Comparison of ENCODE assay signal across 8 cellular contexts in the genomic region with DNA sequence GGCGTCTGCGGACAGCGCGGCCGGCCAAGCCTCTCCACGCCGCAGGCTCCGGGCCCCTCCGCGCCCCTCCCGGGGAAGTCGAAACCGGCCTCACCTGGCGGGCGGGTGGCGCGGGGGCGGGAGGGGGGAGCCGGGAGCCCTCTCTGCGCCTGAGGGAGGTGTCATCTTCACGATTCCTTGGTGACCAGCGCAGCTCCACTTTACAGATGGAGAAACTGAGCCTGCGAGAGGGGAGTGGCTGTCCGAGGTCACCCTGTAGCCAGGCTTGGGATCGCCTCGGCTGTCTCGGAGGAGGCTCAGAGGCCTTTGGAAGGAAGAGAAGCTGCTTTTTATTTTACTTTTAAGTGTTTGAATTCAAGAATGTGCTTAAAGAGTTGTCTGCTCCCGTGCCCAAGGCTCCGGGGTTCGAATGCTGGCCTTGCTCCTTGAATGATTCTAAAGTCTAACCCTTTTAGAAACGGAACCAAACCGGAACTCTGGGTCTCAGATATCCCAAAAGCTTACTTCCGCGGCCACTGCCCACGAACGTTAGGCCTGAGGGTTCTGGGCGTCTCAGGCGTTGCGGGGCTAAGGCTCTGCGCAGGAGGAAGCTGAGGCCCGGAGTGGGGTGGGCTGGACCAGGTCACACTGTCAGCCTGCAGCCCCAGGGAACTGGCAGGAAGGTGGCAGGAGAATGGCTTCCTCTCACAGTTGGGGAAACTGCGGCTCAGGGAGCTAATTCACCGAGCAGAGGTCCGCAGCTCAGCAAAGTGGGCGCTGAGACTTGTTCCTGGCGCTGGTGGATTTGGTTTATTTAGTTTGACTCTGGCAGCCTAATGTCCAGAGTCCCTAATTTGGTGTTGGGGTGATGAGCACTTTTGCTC. TPM values are rescaled to one million over a fixed set of nuclear protein-coding genes. Genes with fewer than 3 reads are reported as not detected.
A peak's percentile ranks its signal among the peaks of the same experiment; 100 is the strongest.
DNase-seq lines count a peak whose midpoint lies in the region; ATAC-seq and TF ChIP-seq lines count a peak whose summit lies in the region.

No MANE protein-coding gene starts in this region.

- intact Hi-C loops in A673 (cut with micrococcal nuclease; ENCODE audit: unreplicated experiment), result no loop called here
- intact Hi-C loops in Panc1 (cut with micrococcal nuclease; ENCODE audit: unreplicated experiment), result no loop called here
- intact Hi-C loops in dendritic cell treated with granulocyte-macrophage colony-stimulating factor and Interleukin-4, amounts not matched to agents 40 ng/mL and 50 ng/mL, for 4 days (cut with micrococcal nuclease), result loop anchor here (5.0 kb wide), 1 partner anchor 38 kb away; a partner anchor contains a TSS

- peak overlapping the region; percentile 65 for H3K27ac Mint-ChIP-seq in dendritic cell treated with granulocyte-macrophage colony-stimulating factor and Interleukin-4, amounts not matched to agents 40 ng/mL and 50 ng/mL, for 4 days
- H3K27ac Mint-ChIP-seq in neural progenitor cell, result no peak overlapping the region

- TF ChIP-seq CTCF in A673 (conservative IDR thresholded peaks at IDR 0.05; ENCODE audit: low read depth, low read length) (no peak), Panc1 (IDR thresholded peaks at IDR 0.05) (no peak), neural progenitor cell (IDR thresholded peaks at IDR 0.05) (no peak)

- H3K36me3 ChIP-seq in A673 (ENCODE audit: insufficient read depth, low read length, poor library complexity, severe bottlenecking) (no peaks in the 10 kb centered on the region), Panc1 (ENCODE audit: control insufficient read depth, insufficient read depth, low read length) (no peaks in the 10 kb centered on the region), neural progenitor cell (no peaks in the 10 kb centered on the region)

- H3K9me3 Mint-ChIP-seq in dendritic cell treated with granulocyte-macrophage colony-stimulating factor and Interleukin-4, amounts not matched to agents 40 ng/mL and 50 ng/mL, for 4 days, result no peaks in the 10 kb centered on the region
- no peaks in the 10 kb centered on the region for H3K9me3 Mint-ChIP-seq in neural progenitor cell

- CTCF ChIA-PET in A673 (lab: Charles Lee) (no interaction called here), Panc1 (lab: Charles Lee) (no interaction called here)

- ATAC-seq in GM21423 (IDR thresholded peaks at IDR 0.05; ENCODE audit: unreplicated experiment) (peak; percentile 9), Panc1 (no peak; the same call in 1 of the 2 replicates)

- peaks cover 8% of the 10 kb centered on the region for H3F3A ChIP-seq in neural progenitor cell (ENCODE audit: low read depth)

- H3K9me3 ChIP-seq in A673 (ENCODE audit: low read depth, low read length, poor library complexity, severe bottlenecking) (no peaks in the 10 kb centered on the region), Panc1 (ENCODE audit: control insufficient read depth, insufficient read depth, low read depth, low read length) (no peaks in the 10 kb centered on the region), neural progenitor cell (ENCODE audit: low read depth) (no peaks in the 10 kb centered on the region)

- H3K4me1 ChIP-seq in A673 (ENCODE audit: insufficient read depth, low read length, poor library complexity, severe bottlenecking), result no peaks in the 10 kb centered on the region
- H3K4me1 ChIP-seq in Panc1 (ENCODE audit: control insufficient read depth, insufficient read depth, low read length), result peaks cover 19% of the 10 kb centered on the region
- H3K4me1 ChIP-seq in neural progenitor cell, result peaks cover 14% of the 10 kb centered on the region

- no peak for DNase-seq in A673 (ENCODE audit: low spot score)
- DNase-seq in Panc1 (ENCODE audit: low read depth, low spot score), result no peak
- DNase-seq in neural progenitor cell (ENCODE audit: low spot score), result no peak
- no peak for DNase-seq in nucleus accumbens (lab: John Stamatoyannopoulos, UW)
- DNase-seq in NCI-H2107 (lab: John Stamatoyannopoulos, UW), result no peak
- no peak for DNase-seq in NCI-H82 treated with DMSO at 0.1 percent for 48 hours (lab: John Stamatoyannopoulos, UW; ENCODE audit: unreplicated experiment)

- no peaks in the 10 kb centered on the region for H3K79me2 ChIP-seq in neural progenitor cell (ENCODE audit: low read depth)

- BruUV-seq in A673 (replicated peaks; lab: Mats Ljungman, UMichigan), result no TSS peak
- no TSS peak for BruUV-seq in Panc1 (replicated peaks; lab: Mats Ljungman, UMichigan)

- no peaks in the 10 kb centered on the region for H3K27me3 ChIP-seq in A673 (replicated peaks; ENCODE audit: insufficient read depth, low read depth, low read length, poor library complexity)
- no peaks in the 10 kb centered on the region for H3K27me3 ChIP-seq in Panc1 (ENCODE audit: control insufficient read depth, insufficient read depth, low read length)
- peaks cover 26% of the 10 kb centered on the region for H3K27me3 ChIP-seq in neural progenitor cell

- no peaks in the 10 kb centered on the region for H3K36me3 Mint-ChIP-seq in dendritic cell treated with granulocyte-macrophage colony-stimulating factor and Interleukin-4, amounts not matched to agents 40 ng/mL and 50 ng/mL, for 4 days (ENCODE audit: low read depth)
- H3K36me3 Mint-ChIP-seq in neural progenitor cell, result no peaks in the 10 kb centered on the region

- peak overlapping the region; percentile 90 for H3K4me2 ChIP-seq in neural progenitor cell

- no peak overlapping the region for H3K9ac ChIP-seq in neural progenitor cell

- peaks cover 8% of the 10 kb centered on the region for H4K20me1 ChIP-seq in neural progenitor cell (ENCODE audit: low read depth)

- H3K4me3 Mint-ChIP-seq in dendritic cell treated with granulocyte-macrophage colony-stimulating factor and Interleukin-4, amounts not matched to agents 40 ng/mL and 50 ng/mL, for 4 days, result peak overlapping the region; percentile 66
- H3K4me3 Mint-ChIP-seq in neural progenitor cell, result peak overlapping the region; percentile 64

- H3K27ac ChIP-seq in A673 (ENCODE audit: low read depth, low read length, poor library complexity, severe bottlenecking), result no peak overlapping the region
- H3K27ac ChIP-seq in Panc1 (ENCODE audit: low read length), result 0 out of 2 replicates have a peak overlapping the region, but pooled peaks have one; percentile 2
- H3K27ac ChIP-seq in neural progenitor cell, result no peak overlapping the region

- peaks cover 63% of the 10 kb centered on the region for H3K4me1 Mint-ChIP-seq in dendritic cell treated with granulocyte-macrophage colony-stimulating factor and Interleukin-4, amounts not matched to agents 40 ng/mL and 50 ng/mL, for 4 days (ENCODE audit: low read depth)
- peaks cover 21% of the 10 kb centered on the region for H3K4me1 Mint-ChIP-seq in neural progenitor cell

- POLR2A ChIA-PET in A673 (lab: Charles Lee; ENCODE audit: low non-redundant PET) (no interaction called here), Panc1 (lab: Charles Lee) (no interaction called here)

- H3K27me3 Mint-ChIP-seq in dendritic cell treated with granulocyte-macrophage colony-stimulating factor and Interleukin-4, amounts not matched to agents 40 ng/mL and 50 ng/mL, for 4 days, result peaks cover 20% of the 10 kb centered on the region
- H3K27me3 Mint-ChIP-seq in neural progenitor cell (ENCODE audit: insufficient read depth, low read depth), result peaks cover 14% of the 10 kb centered on the region

- in situ Hi-C loops in Panc1 (cut with HindIII; ENCODE audit: low pct_unique_long_range_greater_than_20kb, low sequenced_read_pairs), result no loop called here

- H3K4me3 ChIP-seq in A673 (ENCODE audit: low read depth, low read length, poor library complexity, severe bottlenecking) (peak overlapping the region; percentile 5), Panc1 (ENCODE audit: low read depth in 2 of 2, low read length in 2 of 2) (peak overlapping the region; percentile 35 to 41), neural progenitor cell (peak overlapping the region; percentile 57)

- H2AFZ ChIP-seq in neural progenitor cell (replicated peaks), result peak overlapping the region; percentile 65

RNA-seq across cellular contexts. Expression of a gene that starts 0.8 kb away (rescaled TPM):
- not detected in 2 replicates for total RNA-seq in A673 (2021)
- 5.0 TPM for total RNA-seq in Panc1 (2021; ENCODE audit: unreplicated experiment)
- 12.7 TPM for polyA plus RNA-seq in Panc1 (2012; ENCODE audit: insufficient read length)
- total RNA-seq in neural progenitor cell (ENCODE audit: low replicate concordance), result 1.8 TPM in 1 of 2 replicates, not detected in the other

RNA-seq across cellular contexts. Expression of a gene that starts 36.7 kb away (rescaled TPM):
- total RNA-seq in A673 (2021) (12.2 and 16.2 TPM in 2 replicates), Panc1 (2021; ENCODE audit: unreplicated experiment) (63.4 TPM), neural progenitor cell (ENCODE audit: low replicate concordance) (12.3 and 33.4 TPM in 2 replicates)
- polyA plus RNA-seq in Panc1 (2012; ENCODE audit: insufficient read length), result 72.2 TPM

Comparison
In these comparisons a context has a peak if more than half of its experiments do, and no peak if none do; other contexts are left out.
1. H3K4me3 ChIP-seq: peak in every context shown above with its lines; median percentile 57 in neural progenitor cell; 38 in Panc1; 5 in A673.